ENCODE assay signal across 9 cellular contexts in genomic region chr13:59924256-59924655, GRCh38.
"Had no signal": no experiment of that assay in that cellular context is flagged by ENCODE, and none has a peak within 500 bp of the region (broad histone marks: within the 10 kb centered on the region; RNA-seq: fewer than 3 reads in every experiment).

No MANE protein-coding gene starts in this region.

- FAIRE-seq: H54, K562 had no signal

- ATAC-seq: K562 had no signal

- DNase-seq: GM23248, GOT3, H9, HCEC 1CT, HFFc6, IMR-90, KG1 had no signal
